ENCODE assay signal across 33 cellular contexts in the genomic region with DNA sequence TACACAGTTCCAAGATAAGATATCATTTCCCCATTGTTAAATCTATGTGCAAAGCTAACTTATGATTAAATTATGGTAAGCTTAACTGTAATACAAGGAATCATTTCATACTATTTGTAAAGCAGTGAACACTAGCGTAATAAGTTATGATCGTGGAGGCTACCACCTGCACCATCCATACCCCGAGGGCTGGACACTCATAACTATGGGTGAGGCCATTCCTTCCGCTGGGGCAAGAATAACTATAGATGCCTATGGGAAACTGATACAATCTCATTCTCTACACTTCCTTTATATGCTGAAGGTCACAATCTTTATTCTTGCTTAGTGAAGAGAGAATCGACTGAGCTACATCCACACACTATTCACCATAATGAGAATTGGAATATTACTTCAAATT.
"Had no signal": no experiment of that assay in that cellular context is flagged by ENCODE, and none has a peak within 500 bp of the region (broad histone marks: within the 10 kb centered on the region; RNA-seq: fewer than 3 reads in every experiment).

No MANE protein-coding gene starts in this region.

- H3K27me3 ChIP-seq: MG63 had no signal

- H3K36me3 ChIP-seq: MG63 had no signal

- DNase-seq: Karpas-422, Kasumi-1, MG63, MM.1S, MV-4-11, NCI-H1048, NCI-H1092, NCI-H1092 treated with DMSO at 0.1 percent for 48 hours, NCI-H1105, NCI-H1105 treated with DMSO at 0.1 percent for 48 hours, NCI-H1417 treated with DMSO at 0.1 percent for 48 hours, NCI-H1436, NCI-H1436 treated with DMSO at 0.1 percent for 48 hours, NCI-H146, NCI-H1694, NCI-H1694 treated with DMSO at 0.1 percent for 48 hours, NCI-H187, NCI-H187 treated with DMSO at 0.1 percent for 48 hours, NCI-H1930, NCI-H2029, NCI-H2029 treated with DMSO at 0.1 percent for 48 hours, NCI-H2081, NCI-H2081 treated with DMSO at 0.1 percent for 48 hours, NCI-H2107, NCI-H2171, NCI-H2171 treated with DMSO at 0.1 percent for 48 hours, NCI-H2227 treated with DMSO at 0.1 percent for 48 hours, NCI-H226, NCI-H345, NCI-H446, NCI-H446 treated with DMSO at 0.1 percent for 48 hours, NCI-H510A, NCI-H510A treated with DMSO at 0.1 percent for 48 hours had no signal

- H3K9me3 ChIP-seq: MG63 had no signal

- H3K4me3 ChIP-seq: MG63 had no signal
